Comparison of ENCODE assay signal across 28 cellular contexts in genomic region chr10:86790394-86790793, GRCh38. TPM values are rescaled to one million over a fixed set of nuclear protein-coding genes. Genes with fewer than 3 reads are reported as not detected.
DNase-seq lines count a peak whose midpoint lies in the region; ATAC-seq, FAIRE-seq and TF ChIP-seq lines count a peak whose summit lies in the region.
"Had no signal": no experiment of that assay in that cellular context is flagged by ENCODE, and none has a peak within 500 bp of the region (broad histone marks: within the 10 kb centered on the region; RNA-seq: fewer than 3 reads in every experiment).

No MANE protein-coding gene starts in this region.

- H3K4me3 ChIP-seq in K562 (no peak overlapping the region), dorsolateral prefrontal cortex (no peak overlapping the region)
- H3K4me3 ChIP-seq: A549; BLaER1 treated with 17β-estradiol and CSF1 and Interleukin-3, amounts not matched to agents 10 nM and 100 nM; GM12878 had no signal

- no peak for TF ChIP-seq EP300 in K562 (IDR thresholded peaks at IDR 0.05; ENCODE audit: low read length)

- peaks cover 12% of the 10 kb centered on the region for H3K36me3 Mint-ChIP-seq in IgD-negative memory B cell
- H3K36me3 Mint-ChIP-seq in stimulated activated memory B cell treated with anti-CD40 and anti-IgM and Interleukin-4, amounts not matched to agents 10 μg/mL and 1 μg/mL and 100 μg/mL, for 72 hours = peaks cover 10% of the 10 kb centered on the region

- TF ChIP-seq CTCF in K562 (IDR thresholded peaks at IDR 0.05 in 2 of 3, conservative IDR thresholded peaks at IDR 0.05 in 1 of 3; ENCODE audit: insufficient read depth in 2 of 3, low read depth in 1 of 3, low read length in 3 of 3) (no peak), dorsolateral prefrontal cortex (IDR thresholded peaks at IDR 0.05 in 54 of 56, conservative IDR thresholded peaks at IDR 0.05 in 2 of 56; ENCODE audit: low read depth in 1 of 56, partially characterized antibody in 56 of 56) (no peak)

- FAIRE-seq in A204.1 (lab: Jason Lieb, UNC) (peak; percentile 29), H54 (lab: Jason Lieb, UNC) (peak; percentile 50), K562 (lab: Jason Lieb, UNC) (no peak)
- FAIRE-seq: A549, GM12878, GM12892, GM18507 had no signal

- no TSS peak for BruUV-seq in K562 (replicated peaks; lab: Mats Ljungman, UMichigan)

- no peak for DNase-seq in H54 (ENCODE audit: insufficient read length, low spot score)
- no peak for DNase-seq in K562 (ENCODE audit: extremely low read depth in 1 of 4, low spot score in 3 of 4)
- no peak for DNase-seq in MV-4-11 (lab: John Stamatoyannopoulos, UW)
- DNase-seq in NCI-H446 (lab: John Stamatoyannopoulos, UW) = no peak
- no peak for DNase-seq in dorsolateral prefrontal cortex
- DNase-seq: 8988T; AML-193; Calu3; CD4-positive, alpha-beta T cell; CD8-positive, alpha-beta T cell; DMS 273 treated with DMSO at 0.1 percent for 48 hours; DMS153; DMS53; DMS79; DND-41; EL; GDM1 had no signal

- no peaks in the 10 kb centered on the region; a peak in 1 of 5 replicates for H3K4me1 ChIP-seq in K562 (replicated peaks in 1 of 2; ENCODE audit: control insufficient read depth in 2 of 2, insufficient read depth in 2 of 2, low read length in 2 of 2)
- H3K4me1 ChIP-seq: BLaER1 treated with 17β-estradiol and CSF1 and Interleukin-3, amounts not matched to agents 10 nM and 100 nM had no signal

- no peaks in the 10 kb centered on the region for H4K20me1 ChIP-seq in K562 (replicated peaks; ENCODE audit: control insufficient read depth, insufficient read depth, low read length)
- H4K20me1 ChIP-seq: BLaER1 treated with 17β-estradiol and CSF1 and Interleukin-3, amounts not matched to agents 10 nM and 100 nM had no signal

- H3K9me3 Mint-ChIP-seq in IgD-negative memory B cell = no peaks in the 10 kb centered on the region
- H3K9me3 Mint-ChIP-seq in stimulated activated memory B cell treated with anti-CD40 and anti-IgM and Interleukin-4, amounts not matched to agents 10 μg/mL and 1 μg/mL and 100 μg/mL, for 72 hours = peaks cover 8% of the 10 kb centered on the region
- H3K9me3 Mint-ChIP-seq: CD4-positive, alpha-beta T cell had no signal

- peaks cover 23% of the 10 kb centered on the region; the same call in 2 of the 3 replicates for H3K79me2 ChIP-seq in K562 (ENCODE audit: control insufficient read depth, insufficient read depth, low read length)

- peak overlapping the region in 2 of 3 donors; percentile 5 to 24 for H3K27ac Mint-ChIP-seq in IgD-negative memory B cell
- H3K27ac Mint-ChIP-seq in stimulated activated memory B cell treated with anti-CD40 and anti-IgM and Interleukin-4, amounts not matched to agents 10 μg/mL and 1 μg/mL and 100 μg/mL, for 72 hours = no peak overlapping the region
- H3K27ac Mint-ChIP-seq: B cell; CD4-positive, alpha-beta T cell; CD8-positive, alpha-beta T cell had no signal

- no peak overlapping the region for H3K27ac ChIP-seq in K562 (ENCODE audit: extremely low read depth, low read depth, low read length)
- no peak overlapping the region for H3K27ac ChIP-seq in dorsolateral prefrontal cortex
- H3K27ac ChIP-seq: A549; BLaER1 treated with 17β-estradiol and CSF1 and Interleukin-3, amounts not matched to agents 10 nM and 100 nM; C4-2B had no signal

- CTCF ChIA-PET in K562 (lab: Yijun Ruan, JAX; ENCODE audit: low intra/inter-chr PET ratio) = no interaction called here

- no peaks in the 10 kb centered on the region for H3K27me3 Mint-ChIP-seq in IgD-negative memory B cell
- H3K27me3 Mint-ChIP-seq in stimulated activated memory B cell treated with anti-CD40 and anti-IgM and Interleukin-4, amounts not matched to agents 10 μg/mL and 1 μg/mL and 100 μg/mL, for 72 hours = no peaks in the 10 kb centered on the region
- H3K27me3 Mint-ChIP-seq: B cell; CD4-positive, alpha-beta T cell had no signal

- no peaks in the 10 kb centered on the region for H3K27me3 ChIP-seq in K562 (ENCODE audit: control insufficient read depth in 2 of 2, insufficient read depth in 2 of 2, low read length in 2 of 2)
- H3K27me3 ChIP-seq in dorsolateral prefrontal cortex = no peaks in the 10 kb centered on the region
- H3K27me3 ChIP-seq: BLaER1 treated with 17β-estradiol and CSF1 and Interleukin-3, amounts not matched to agents 10 nM and 100 nM had no signal

- no peak overlapping the region for H3K9ac ChIP-seq in K562 (ENCODE audit: insufficient read depth in 1 of 2, low read depth in 2 of 2, low read length in 2 of 2)
- H3K9ac ChIP-seq: BLaER1 treated with 17β-estradiol and CSF1 and Interleukin-3, amounts not matched to agents 10 nM and 100 nM had no signal

- POLR2A ChIA-PET in K562 (lab: Yijun Ruan, JAX) = interaction anchor here (1.4 kb wide), 1 partner anchor 10 kb away, joined by 5 read pairs; no protein-coding TSS in a partner anchor

- H3K36me3 ChIP-seq in K562 (ENCODE audit: control insufficient read depth, insufficient read depth, low read length) = no peaks in the 10 kb centered on the region
- H3K36me3 ChIP-seq: BLaER1 treated with 17β-estradiol and CSF1 and Interleukin-3, amounts not matched to agents 10 nM and 100 nM had no signal

- 78% methylated on average over 3 of the region's 3 CpGs for WGBS in K562 (ENCODE audit: insufficient coverage, low coverage, missing lambda C conversion rate)

- H3K9me1 ChIP-seq in K562 (ENCODE audit: control insufficient read depth, insufficient read depth, low read length) = no peaks in the 10 kb centered on the region

- ATAC-seq in K562 = no peak
- ATAC-seq in stimulated activated memory B cell treated with anti-CD40 and anti-IgM and Interleukin-4, amounts not matched to agents 10 μg/mL and 1 μg/mL and 100 μg/mL, for 72 hours = no peak
- ATAC-seq: A549; CD8-positive, alpha-beta T cell; GM12878 had no signal

- no peak overlapping the region for H3K4me2 ChIP-seq in K562 (ENCODE audit: insufficient read depth, low read length)
- H3K4me2 ChIP-seq: A549; BLaER1 treated with 17β-estradiol and CSF1 and Interleukin-3, amounts not matched to agents 10 nM and 100 nM had no signal

- H3K4me3 Mint-ChIP-seq in IgD-negative memory B cell = peak overlapping the region in 1 of 4 donors; percentile 53
- H3K4me3 Mint-ChIP-seq in stimulated activated memory B cell treated with anti-CD40 and anti-IgM and Interleukin-4, amounts not matched to agents 10 μg/mL and 1 μg/mL and 100 μg/mL, for 72 hours = no peak overlapping the region
- H3K4me3 Mint-ChIP-seq: B cell; CD4-positive, alpha-beta T cell; CD8-positive, alpha-beta T cell had no signal

- TF ChIP-seq RAD21 in K562 (CRISPR knock-in tag; conservative IDR thresholded peaks at IDR 0.05 in 1 of 2, IDR thresholded peaks at IDR 0.05 in 1 of 2) = no peak

- H3K9me3 ChIP-seq in K562 (replicated peaks; ENCODE audit: control insufficient read depth, insufficient read depth, low read depth, low read length) = no peaks in the 10 kb centered on the region
- H3K9me3 ChIP-seq: A549, Caco-2 had no signal

- TF ChIP-seq POLR2A in H54 (IDR thresholded peaks at IDR 0.05; ENCODE audit: low read depth, low read length) = no peak
- TF ChIP-seq POLR2A in K562 (conservative IDR thresholded peaks at IDR 0.05) = no peak

- peaks cover 0 to 4% (median 3%) of the 10 kb centered on the region in 3 donors for H3K4me1 Mint-ChIP-seq in IgD-negative memory B cell
- H3K4me1 Mint-ChIP-seq in stimulated activated memory B cell treated with anti-CD40 and anti-IgM and Interleukin-4, amounts not matched to agents 10 μg/mL and 1 μg/mL and 100 μg/mL, for 72 hours = no peaks in the 10 kb centered on the region
- H3K4me1 Mint-ChIP-seq: B cell had no signal

- in situ Hi-C loops in K562 (cut with MboI) = no loop called here

- intact Hi-C loops in K562 (cut with micrococcal nuclease) = no loop called here
- intact Hi-C loops in dorsolateral prefrontal cortex (cut with DNase I) = no loop called here

- H2AFZ ChIP-seq in K562 (ENCODE audit: low read depth, low read length) = no peak overlapping the region

TF ChIP-seq in K562, 482 proteins besides CTCF, POLR2A, EP300 and RAD21:
- no peak for TF ChIP-seq ZNF140 (CRISPR knock-in tag; IDR thresholded peaks at IDR 0.05)
- TF ChIP-seq ZNF146 (CRISPR knock-in tag; IDR thresholded peaks at IDR 0.05; ENCODE audit: unreplicated experiment) = peak; percentile 91
- no peak for TF ChIP-seq SMARCA4 (IDR thresholded peaks at IDR 0.05)
- TF ChIP-seq ZNF232 (CRISPR knock-in tag; IDR thresholded peaks at IDR 0.05) = no peak
- peak; percentile 87 for TF ChIP-seq RBM25 (IDR thresholded peaks at IDR 0.05; ENCODE audit: low read depth, low read length, severe bottlenecking)

RNA-seq across cellular contexts. Expression of gene BMPR1A, which starts 34.0 kb away (rescaled TPM):
- 5.0 TPM for polyA plus RNA-seq in IgD-negative memory B cell
- total RNA-seq in K562 (2011; cell fraction: chromatin; rRNA removed; ENCODE audit: low replicate concordance) = 13.1 and 30.9 TPM in 2 replicates
- total RNA-seq in K562 (2011; cell fraction: nucleolus; rRNA removed) = 5.5 and 9.3 TPM in 2 replicates
- 16.1 and 21.3 TPM in 2 replicates for total RNA-seq in K562 (2011; cell fraction: nucleoplasm; rRNA removed)
- 6.8 and 7.0 TPM in 2 replicates for total RNA-seq in K562 (2014; rRNA removed)
- 15.3 and 20.0 TPM in 2 replicates for total RNA-seq in K562 (2014; rRNA removed; fragmentation: Illumina TruSeq; extraction: Trizol)
- total RNA-seq in K562 (2015; rRNA removed; fragmentation: Illumina TruSeq; extraction: Trizol) = 16.7 and 17.5 TPM in 2 replicates
- 14.2 and 15.6 TPM in 2 replicates for total RNA-seq in K562 (2021)
- polyA plus RNA-seq in K562 (2011; rRNA removed) = 8.6 and 9.7 TPM in 2 replicates
- 2.1 and 4.3 TPM in 2 replicates for polyA plus RNA-seq in K562 (2011; cell fraction: cytosol; rRNA removed)
- 3.5 and 5.3 TPM in 2 replicates for polyA plus RNA-seq in K562 (2011; cell fraction: nucleus; rRNA removed)
- polyA plus RNA-seq in K562 (2012) = 7.6 and 7.8 TPM in 2 replicates
- polyA plus RNA-seq in K562 (2014; fragmentation: Illumina TruSeq; extraction: Trizol) = 8.9 and 9.1 TPM in 2 replicates
- 1 to 10 TPM; 1.6 to 1.9 TPM for polyA plus RNA-seq in K562 (2014; fragmentation: Nextera tagmentation; extraction: Ambion mirVana)
- 5.8 and 7.4 TPM in 2 replicates for polyA plus RNA-seq in K562 (2014; rRNA removed)
- polyA minus RNA-seq in K562 (2011; rRNA and poly(A)+ RNA removed) = 34.1 and 45.2 TPM in 2 replicates
- polyA minus RNA-seq in K562 (2011; cell fraction: cytosol; rRNA and poly(A)+ RNA removed) = 7.3 and 9.7 TPM in 2 replicates
- polyA minus RNA-seq in K562 (2011; cell fraction: nucleus; rRNA and poly(A)+ RNA removed) = 3.6 and 10.4 TPM in 2 replicates
- total RNA-seq in dorsolateral prefrontal cortex = 10 to 100 TPM; 20.8 to 55.7 (median 33.4) TPM
